Comparison of ENCODE assay signal across 24 cellular contexts in the genomic region with DNA sequence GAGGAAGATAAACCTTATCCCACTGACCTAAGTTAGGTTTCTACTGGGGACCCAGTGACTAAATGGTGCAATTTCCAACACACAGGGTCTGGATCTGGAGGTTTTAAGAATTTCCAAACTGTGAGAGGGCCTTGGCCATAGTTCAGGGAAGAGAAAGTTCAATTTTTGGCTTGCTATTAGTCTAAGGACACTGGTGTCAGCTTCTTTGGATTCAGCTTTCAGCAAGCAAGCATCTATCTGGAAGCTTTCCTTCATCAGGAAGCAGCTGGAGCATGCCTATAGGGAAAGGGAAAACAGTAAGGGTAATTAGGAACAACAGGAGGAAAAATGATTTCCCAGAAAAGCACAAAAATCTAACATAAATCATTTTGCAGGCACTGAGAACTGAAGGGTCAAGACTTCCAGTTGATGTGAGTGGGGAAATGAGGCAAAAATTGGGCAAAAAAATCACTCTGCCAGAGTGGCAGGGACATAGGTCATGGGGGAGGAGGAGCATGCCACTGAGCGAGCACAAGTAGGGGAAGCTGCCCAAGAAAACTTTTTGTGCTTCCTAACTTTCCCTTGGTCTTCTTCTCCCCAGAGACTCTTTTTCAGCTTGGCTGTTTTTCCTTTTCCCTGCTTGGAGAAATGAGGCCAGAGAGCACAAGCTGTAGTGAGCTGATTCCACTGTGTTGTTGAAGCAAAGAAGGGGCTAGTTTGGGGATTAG.
"Had no signal": no experiment of that assay in that cellular context is flagged by ENCODE, and none has a peak within 500 bp of the region (broad histone marks: within the 10 kb centered on the region; RNA-seq: fewer than 3 reads in every experiment).

No MANE protein-coding gene starts in this region.

- H3K4me1 ChIP-seq: body of pancreas, pancreas, suprapubic skin had no signal

- H3K9me3 ChIP-seq: body of pancreas, pancreas, suprapubic skin had no signal

- H3K27ac Mint-ChIP-seq: activated CD8-positive, alpha-beta memory T cell treated with anti-CD3 and anti-CD28 coated beads, Interleukin-2, amount 10 ng/mL, durations not matched to agents 7 days and 5 days; activated T-helper 2 cell treated with anti-CD3 and anti-CD28 coated beads, Interferon-gamma antibody, Interleukin-2, Interleukin-4, amounts not matched to agents 10 μg/mL and 5 μg/mL and 100 μg/mL, durations not matched to agents 14 hours and 24 hours and 36 hours; natural killer cell; T-helper 1 cell treated with Interleukin-12 subunit alpha and Interleukin-12 subunit beta and Interleukin-4 antibody, amounts not matched to agents 30 μg/mL and 1 μg/mL, for 36 hours; type B pancreatic cell had no signal

- H3K9me3 Mint-ChIP-seq: T-helper 1 cell treated with Interleukin-12 subunit alpha and Interleukin-12 subunit beta and Interleukin-4 antibody, amounts not matched to agents 30 μg/mL and 1 μg/mL, for 36 hours; type B pancreatic cell had no signal

- H3K4me3 Mint-ChIP-seq: activated CD8-positive, alpha-beta memory T cell treated with anti-CD3 and anti-CD28 coated beads, Interleukin-2, amount 10 ng/mL, durations not matched to agents 7 days and 5 days; natural killer cell; T-helper 1 cell treated with Interleukin-12 subunit alpha and Interleukin-12 subunit beta and Interleukin-4 antibody, amounts not matched to agents 30 μg/mL and 1 μg/mL, for 36 hours; type B pancreatic cell had no signal

- H3K27ac ChIP-seq: body of pancreas, pancreas, suprapubic skin, WERI-Rb-1 had no signal

- H3K36me3 Mint-ChIP-seq: activated CD8-positive, alpha-beta memory T cell treated with anti-CD3 and anti-CD28 coated beads, Interleukin-2, amount 10 ng/mL, durations not matched to agents 7 days and 5 days; natural killer cell; type B pancreatic cell had no signal

- H3K4me3 ChIP-seq: body of pancreas, coronary artery, pancreas, skin epidermis, suprapubic skin had no signal

- H3K36me3 ChIP-seq: pancreas, suprapubic skin, WERI-Rb-1 had no signal

- H3K4me1 Mint-ChIP-seq: activated CD8-positive, alpha-beta memory T cell treated with anti-CD3 and anti-CD28 coated beads, Interleukin-2, amount 10 ng/mL, durations not matched to agents 7 days and 5 days; natural killer cell had no signal

- DNase-seq: activated CD4-positive, alpha-beta T cell treated with anti-CD3 and anti-CD28 coated beads, Interleukin-2, amount 50 U/mL, for 48 hours; activated CD8-positive, alpha-beta memory T cell treated with anti-CD3 and anti-CD28 coated beads, Interleukin-2, amount 10 ng/mL, durations not matched to agents 7 days and 5 days; activated naive CD4-positive, alpha-beta T cell treated with anti-CD3 and anti-CD28 coated beads, Interleukin-2, amount 50 U/mL, for 16 hours; activated T-cell treated with anti-CD3 and anti-CD28 coated beads, Interleukin-2, amount 50 U/mL, for 1 hour; amniotic stem cell; central memory CD4-positive, alpha-beta T cell; foreskin fibroblast; head of caudate nucleus; left colon; mesenchymal stem cell; natural killer cell; pancreas; stimulated activated CD4-positive, alpha-beta T cell treated with anti-CD3 and anti-CD28 coated beads, Interleukin-15, amount 100 ng/mL, for 24 hours; stimulated activated CD4-positive, alpha-beta T cell treated with anti-CD3 and anti-CD28 coated beads, Interleukin-4, amount 100 ng/mL, for 24 hours; stimulated activated naive CD4-positive, alpha-beta T cell treated with Interleukin-2 at 50 U/mL for 16 hours; WERI-Rb-1 had no signal

- ATAC-seq: activated CD8-positive, alpha-beta memory T cell treated with anti-CD3 and anti-CD28 coated beads, Interleukin-2, amount 10 ng/mL, durations not matched to agents 7 days and 5 days; body of pancreas; esophagus mucosa; left colon; natural killer cell had no signal

- H3K27me3 ChIP-seq: body of pancreas, pancreas, suprapubic skin had no signal

- H3K27me3 Mint-ChIP-seq: activated CD8-positive, alpha-beta memory T cell treated with anti-CD3 and anti-CD28 coated beads, Interleukin-2, amount 10 ng/mL, durations not matched to agents 7 days and 5 days; type B pancreatic cell had no signal
